Comparison of ENCODE assay signal across 18 cellular contexts in genomic region chr2:40192864-40193669, GRCh38.
DNase-seq lines count a peak whose midpoint lies in the region; ATAC-seq and TF ChIP-seq lines count a peak whose summit lies in the region.
"Had no signal": no experiment of that assay in that cellular context is flagged by ENCODE, and none has a peak within 500 bp of the region (broad histone marks: within the 10 kb centered on the region; RNA-seq: fewer than 3 reads in every experiment).

No MANE protein-coding gene starts in this region.

- peak in 1 of 2 experiments; percentile 43; a peak in 1 of 4 replicates for TF ChIP-seq EP300 in SK-N-SH (IDR thresholded peaks at IDR 0.05; ENCODE audit: borderline replicate concordance in 1 of 2, low read depth in 1 of 2, low read length in 1 of 2)

- H3K4me2 ChIP-seq in SK-N-SH = no peak overlapping the region

- in situ Hi-C loops in ACHN (cut with HindIII; ENCODE audit: low pct_ligation_motif_present, low pct_unique_long_range_greater_than_20kb, low sequenced_read_pairs) = no loop called here

- H4K20me1 ChIP-seq in SK-N-SH (ENCODE audit: insufficient read depth) = no peaks in the 10 kb centered on the region

- H3K9ac ChIP-seq in SK-N-SH = no peak overlapping the region

- ATAC-seq in GM18870 (IDR thresholded peaks at IDR 0.05; ENCODE audit: unreplicated experiment) (no peak), left lung (no peak), psoas muscle (no peak)
- ATAC-seq: stimulated activated naive B cell treated with anti-CD40 and anti-IgM and Interleukin-4, amounts not matched to agents 10 μg/mL and 1 μg/mL and 100 μg/mL, for 72 hours had no signal

- H3K4me1 ChIP-seq in SK-N-SH (ENCODE audit: control insufficient read depth in 1 of 2, insufficient read depth in 2 of 2, low read depth in 1 of 2, low read length in 1 of 2) (peaks cover 0 to 24% of the 10 kb centered on the region in 2 experiments; a peak in 2 of 4 replicates), left lung (no peaks in the 10 kb centered on the region), psoas muscle (no peaks in the 10 kb centered on the region)

- H3F3A ChIP-seq in SK-N-SH (replicated peaks; ENCODE audit: insufficient read depth) = no peaks in the 10 kb centered on the region

- no peaks in the 10 kb centered on the region for H3K9me3 ChIP-seq in SK-N-SH
- no peaks in the 10 kb centered on the region for H3K9me3 ChIP-seq in left lung
- no peaks in the 10 kb centered on the region for H3K9me3 ChIP-seq in psoas muscle
- H3K9me3 ChIP-seq: sigmoid colon had no signal

- no peaks in the 10 kb centered on the region for H3K79me2 ChIP-seq in SK-N-SH (ENCODE audit: insufficient read depth)

- no peak for TF ChIP-seq RAD21 in SK-N-SH (IDR thresholded peaks at IDR 0.05; ENCODE audit: low read length)

- H3K36me3 ChIP-seq in SK-N-SH (replicated peaks in 1 of 2; ENCODE audit: control insufficient read depth in 1 of 2, insufficient read depth in 2 of 2, low read length in 1 of 2) (no peaks in the 10 kb centered on the region), left lung (no peaks in the 10 kb centered on the region), psoas muscle (ENCODE audit: insufficient read depth in 1 of 2, low read depth in 1 of 2) (no peaks in the 10 kb centered on the region)
- H3K36me3 ChIP-seq: sigmoid colon had no signal

- H2AFZ ChIP-seq in SK-N-SH (ENCODE audit: low read depth) = no peak overlapping the region; the same call in 1 of the 2 replicates

- DNase-seq in ACHN (peak; percentile 13), HS-5 (ENCODE audit: low read depth) (peak; percentile 32), SK-N-SH (no peak), foreskin fibroblast (peak; percentile 48 to 66), left lung (no peak), psoas muscle (no peak)
- DNase-seq in NK-92 treated with Interleukin-12 subunit alpha and Interleukin-12 subunit beta, amount 100 ng/mL, for 24 hours (lab: John Stamatoyannopoulos, UW) = no peak
- DNase-seq: activated CD4-positive, alpha-beta T cell treated with anti-CD3 and anti-CD28 coated beads, Interleukin-2, amount 50 U/mL, for 4 hours; erythroblast; GOT3; NCI-H1436 treated with DMSO at 0.1 percent for 48 hours; NCI-H526 treated with DMSO at 0.1 percent for 48 hours; RPMI8226; sigmoid colon; stimulated activated naive B cell treated with anti-CD40 and anti-IgM and Interleukin-4, amounts not matched to agents 10 μg/mL and 1 μg/mL and 100 μg/mL, for 72 hours; T1000 had no signal

- intact Hi-C loops in left lung (cut with DNase I) = no loop called here
- intact Hi-C loops in psoas muscle (cut with DNase I) = no loop called here

- TF ChIP-seq CTCF in SK-N-SH (IDR thresholded peaks at IDR 0.05) = no peak
- TF ChIP-seq CTCF in foreskin fibroblast (IDR thresholded peaks at IDR 0.05; ENCODE audit: low read depth, low read length) = no peak
- no peak for TF ChIP-seq CTCF in left lung (IDR thresholded peaks at IDR 0.05)
- no peak for TF ChIP-seq CTCF in psoas muscle (IDR thresholded peaks at IDR 0.05)

- no peaks in the 10 kb centered on the region for H3K9me2 ChIP-seq in SK-N-SH

- 51% methylated on average over 6 of the region's 6 CpGs for WGBS in SK-N-SH (ENCODE audit: low lambda C conversion rate)
- 90 to 94% (median 93%) methylated on average over 6 of the region's 6 CpGs for WGBS in psoas muscle, 3 donors

- CTCF ChIA-PET in SK-N-SH (lab: Yijun Ruan, JAX) = interaction anchor here (0.8 to 0.9 kb wide), 3 partner anchors 10 to 1491 kb away, joined by 3 to 4 read pairs (median 3); no protein-coding TSS in a partner anchor

- H3K27ac ChIP-seq in SK-N-SH (ENCODE audit: low read depth in 2 of 2, low read length in 1 of 2) (no peak overlapping the region), left lung (no peak overlapping the region), psoas muscle (no peak overlapping the region)
- H3K27ac ChIP-seq: sigmoid colon had no signal

- H3K27me3 ChIP-seq in SK-N-SH (ENCODE audit: insufficient read depth) (no peaks in the 10 kb centered on the region), left lung (no peaks in the 10 kb centered on the region), psoas muscle (ENCODE audit: insufficient read depth in 3 of 3, low read length in 2 of 3) (peaks cover 0 to 3% (median 0%) of the 10 kb centered on the region in 3 donors)
- H3K27me3 ChIP-seq: sigmoid colon had no signal

- POLR2A ChIA-PET in SK-N-SH (lab: Yijun Ruan, JAX) = no interaction called here

- H3K4me3 ChIP-seq in SK-N-SH (ENCODE audit: low read depth in 2 of 2, low read length in 1 of 2) (no peak overlapping the region), foreskin fibroblast (ENCODE audit: low read depth in 1 of 2, low read length in 2 of 2) (no peak overlapping the region), left lung (no peak overlapping the region), psoas muscle (no peak overlapping the region)
- H3K4me3 ChIP-seq: lung, sigmoid colon had no signal

TF ChIP-seq in SK-N-SH, 30 proteins besides CTCF, POLR2A, EP300 and RAD21:
- TF ChIP-seq, protein P1, sequence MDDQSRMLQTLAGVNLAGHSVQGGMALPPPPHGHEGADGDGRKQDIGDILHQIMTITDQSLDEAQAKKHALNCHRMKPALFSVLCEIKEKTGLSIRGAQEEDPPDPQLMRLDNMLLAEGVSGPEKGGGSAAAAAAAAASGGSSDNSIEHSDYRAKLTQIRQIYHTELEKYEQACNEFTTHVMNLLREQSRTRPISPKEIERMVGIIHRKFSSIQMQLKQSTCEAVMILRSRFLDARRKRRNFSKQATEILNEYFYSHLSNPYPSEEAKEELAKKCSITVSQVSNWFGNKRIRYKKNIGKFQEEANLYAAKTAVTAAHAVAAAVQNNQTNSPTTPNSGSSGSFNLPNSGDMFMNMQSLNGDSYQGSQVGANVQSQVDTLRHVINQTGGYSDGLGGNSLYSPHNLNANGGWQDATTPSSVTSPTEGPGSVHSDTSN (IDR thresholded peaks at IDR 0.05) = peak; percentile 82
- TF ChIP-seq FOSL2 (IDR thresholded peaks at IDR 0.05; ENCODE audit: borderline replicate concordance, low read depth) = peak; percentile 22; the same call in 1 of the 2 replicates
- TF ChIP-seq JUND (IDR thresholded peaks at IDR 0.05) = no peak
- TF ChIP-seq ZBTB33 (IDR thresholded peaks at IDR 0.05; ENCODE audit: borderline replicate concordance, low read depth) = 0 out of 2 replicates have a peak, but pooled peaks have one; percentile 15
- 0 out of 2 replicates have a peak, but pooled peaks have one; percentile 23 for TF ChIP-seq POLR2AphosphoS5 (IDR thresholded peaks at IDR 0.05; ENCODE audit: low read depth, low read length)
- TF ChIP-seq RXRA (IDR thresholded peaks at IDR 0.05; ENCODE audit: borderline replicate concordance, low read depth) = no peak
- TF ChIP-seq MEF2A (IDR thresholded peaks at IDR 0.05; ENCODE audit: borderline replicate concordance, low read depth) = no peak
- peak; percentile 79 for TF ChIP-seq TCF12 (IDR thresholded peaks at IDR 0.05)
- TF ChIP-seq NFIC (IDR thresholded peaks at IDR 0.05; ENCODE audit: borderline replicate concordance) = peak; percentile 38; the same call in 1 of the 2 replicates

Comparison
In these comparisons a context has a peak if more than half of its experiments do, and no peak if none do; other contexts are left out.
1. DNase-seq: peak in ACHN (single experiment), HS-5 (single experiment) and foreskin fibroblast (2 of 2); none in SK-N-SH (single experiment), left lung (0 of 2), psoas muscle (0 of 2) and NK-92 treated with Interleukin-12 subunit alpha and Interleukin-12 subunit beta, amount 100 ng/mL, for 24 hours (single experiment).